ENCODE assay signal across 8 cellular contexts in the genomic region with DNA sequence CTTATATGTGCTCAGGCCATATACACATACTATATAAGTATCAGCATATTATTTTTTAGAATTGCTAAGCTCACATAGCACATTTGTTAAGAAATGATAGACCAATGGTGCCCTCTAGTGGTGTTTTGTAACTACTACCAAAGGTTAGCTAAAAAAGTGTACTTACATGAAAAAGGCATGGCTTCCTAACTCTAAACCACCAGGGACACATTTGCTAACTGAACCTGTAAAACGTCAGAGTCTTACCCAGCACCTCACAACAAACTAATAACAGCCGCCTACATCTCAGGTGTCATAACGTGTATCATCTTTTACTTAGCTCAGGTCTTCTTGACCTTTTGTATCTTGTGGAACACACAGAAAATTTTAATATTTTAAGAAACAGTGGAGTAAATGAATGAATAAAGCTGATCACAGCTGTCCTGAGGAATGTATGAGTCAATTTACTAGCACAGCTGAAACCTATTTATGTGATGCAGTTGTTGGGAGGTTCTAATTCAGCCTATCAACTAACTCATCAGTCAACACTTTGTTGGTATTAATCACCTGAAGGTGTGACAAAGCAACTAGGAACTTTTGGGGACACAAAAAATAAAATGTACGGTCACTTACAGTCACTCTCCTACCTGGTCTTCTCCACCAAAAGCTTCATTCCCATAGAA.
DNase-seq lines count a peak whose midpoint lies in the region; ATAC-seq and TF ChIP-seq lines count a peak whose summit lies in the region.

No MANE protein-coding gene starts in this region.

- no peaks in the 10 kb centered on the region for H3K79me1 ChIP-seq in mesendoderm (ENCODE audit: low read length)

- BruUV-seq in A673 (replicated peaks; lab: Mats Ljungman, UMichigan) (no TSS peak), PC-3 (replicated peaks; lab: Mats Ljungman, UMichigan) (no TSS peak)

- H3K4me1 ChIP-seq in A673 (ENCODE audit: insufficient read depth, low read length, poor library complexity, severe bottlenecking) (peaks cover 18% of the 10 kb centered on the region), PC-3 (ENCODE audit: insufficient read depth, low read length) (no peaks in the 10 kb centered on the region), mesendoderm (ENCODE audit: control insufficient read depth, low read depth, low read length) (no peaks in the 10 kb centered on the region)

- H2BK120ac ChIP-seq in mesendoderm (ENCODE audit: low read depth, low read length): no peak overlapping the region

- intact Hi-C loops in A673 (cut with micrococcal nuclease; ENCODE audit: unreplicated experiment): loop anchor here (1.0 to 5.0 kb wide), 4 partner anchors 75 to 710 kb away; no protein-coding TSS in a partner anchor
- intact Hi-C loops in PC-3 (cut with micrococcal nuclease): loop anchor here (1.0 to 5.0 kb wide), 2 partner anchors 600 to 710 kb away; no protein-coding TSS in a partner anchor

- POLR2A ChIA-PET in A673 (lab: Charles Lee; ENCODE audit: low non-redundant PET): no interaction called here
- POLR2A ChIA-PET in PC-3 (lab: Charles Lee; ENCODE audit: unreplicated experiment): no interaction called here

- H3K79me2 ChIP-seq in PC-3 (ENCODE audit: low read length) (no peaks in the 10 kb centered on the region), mesendoderm (ENCODE audit: control insufficient read depth, insufficient read depth, low read length) (no peaks in the 10 kb centered on the region)

- no peak overlapping the region for H3K23ac ChIP-seq in mesendoderm (ENCODE audit: low read length)

- no peaks in the 10 kb centered on the region for H4K20me1 ChIP-seq in PC-3 (ENCODE audit: low read length)

- TF ChIP-seq CTCF in A673 (conservative IDR thresholded peaks at IDR 0.05; ENCODE audit: low read depth, low read length) (peak; percentile 73), GM12872 (IDR thresholded peaks at IDR 0.05; ENCODE audit: insufficient read depth, low read depth, low read length) (peak; percentile 51; the same call in 2 of the 3 replicates), HFF-Myc (IDR thresholded peaks at IDR 0.05; ENCODE audit: low read depth, low read length, missing control alignments) (peak; percentile 47), PC-3 (conservative IDR thresholded peaks at IDR 0.05; ENCODE audit: low read depth, low read length) (peak; percentile 69), coronary artery (IDR thresholded peaks at IDR 0.05) (peak; percentile 51)

- H3F3A ChIP-seq in PC-3 (ENCODE audit: low read length, unreplicated experiment): no peaks in the 10 kb centered on the region

- H2AFZ ChIP-seq in PC-3 (ENCODE audit: low read length): no peak overlapping the region

- CTCF ChIA-PET in A673 (lab: Charles Lee): interaction anchor here (0.7 to 1.3 kb wide), 8 partner anchors 60 to 710 kb away, joined by 3 to 37 read pairs (median 6); no protein-coding TSS in a partner anchor
- CTCF ChIA-PET in PC-3 (lab: Charles Lee): interaction anchor here (0.6 to 2.7 kb wide), 6 partner anchors 77 to 1063 kb away, joined by 3 to 33 read pairs (median 3); no protein-coding TSS in a partner anchor

- no CpG with 5 or more reads among the region's 4 CpGs for WGBS in mesendoderm (ENCODE audit: extremely low coverage, insufficient coverage, low lambda C conversion rate)

- H3K56ac ChIP-seq in mesendoderm (ENCODE audit: low read length): no peak overlapping the region

- H3K4me3 ChIP-seq in A673 (ENCODE audit: low read depth, low read length, poor library complexity, severe bottlenecking): no peak overlapping the region
- no peak overlapping the region for H3K4me3 ChIP-seq in HFF-Myc (replicated peaks; ENCODE audit: low read depth, low read length)
- H3K4me3 ChIP-seq in PC-3 (ENCODE audit: low read length): no peak overlapping the region
- H3K4me3 ChIP-seq in coronary artery: no peak overlapping the region
- no peak overlapping the region for H3K4me3 ChIP-seq in mesendoderm (ENCODE audit: low read length)

- H3K27ac ChIP-seq in A673 (ENCODE audit: low read depth, low read length, poor library complexity, severe bottlenecking): no peak overlapping the region
- no peak overlapping the region for H3K27ac ChIP-seq in PC-3 (ENCODE audit: low read length)
- no peak overlapping the region for H3K27ac ChIP-seq in coronary artery
- H3K27ac ChIP-seq in mesendoderm (ENCODE audit: low read depth, low read length): no peak overlapping the region

- no peak overlapping the region for H2BK15ac ChIP-seq in mesendoderm (replicated peaks; ENCODE audit: low read depth)

- H4K5ac ChIP-seq in mesendoderm (ENCODE audit: low read length): no peak overlapping the region

- H3K9ac ChIP-seq in PC-3 (ENCODE audit: low read length): no peak overlapping the region
- H3K9ac ChIP-seq in mesendoderm (ENCODE audit: low read length): no peak overlapping the region

- H3K36me3 ChIP-seq in A673 (ENCODE audit: insufficient read depth, low read length, poor library complexity, severe bottlenecking) (no peaks in the 10 kb centered on the region), PC-3 (ENCODE audit: low read depth, low read length) (no peaks in the 10 kb centered on the region), mesendoderm (ENCODE audit: control insufficient read depth, insufficient read depth, low read length) (no peaks in the 10 kb centered on the region)

- H2AK5ac ChIP-seq in mesendoderm (ENCODE audit: low read length): no peak overlapping the region

- no peak overlapping the region for H3K18ac ChIP-seq in mesendoderm (ENCODE audit: low read length)

- DNase-seq in A673 (ENCODE audit: low spot score) (peak; percentile 87), HFF-Myc (ENCODE audit: extremely low read depth, low read depth) (peak; percentile 83), M059J (ENCODE audit: low read depth) (peak; percentile 75), PC-3 (peak; percentile 78), coronary artery (ENCODE audit: low spot score) (no peak), mesendoderm (peak; percentile 86), ureter (ENCODE audit: low spot score) (no peak)

- H4K8ac ChIP-seq in mesendoderm (ENCODE audit: low read depth, low read length): no peak overlapping the region

- peak; percentile 74 for ATAC-seq in PC-3

- no peak overlapping the region for H3K4ac ChIP-seq in mesendoderm (ENCODE audit: low read depth, low read length)

- H3K4me2 ChIP-seq in PC-3 (ENCODE audit: low read length) (no peak overlapping the region), mesendoderm (ENCODE audit: low read length) (no peak overlapping the region)

- H3K9me3 ChIP-seq in A673 (ENCODE audit: low read depth, low read length, poor library complexity, severe bottlenecking): no peaks in the 10 kb centered on the region
- no peaks in the 10 kb centered on the region for H3K9me3 ChIP-seq in PC-3 (ENCODE audit: low read length)

- no peak overlapping the region for H2BK5ac ChIP-seq in mesendoderm (ENCODE audit: low read length)

- no peaks in the 10 kb centered on the region for H3K9me2 ChIP-seq in PC-3 (replicated peaks; ENCODE audit: low read length)

- H3K27me3 ChIP-seq in A673 (replicated peaks; ENCODE audit: insufficient read depth, low read depth, low read length, poor library complexity) (no peaks in the 10 kb centered on the region), PC-3 (ENCODE audit: low read length) (0 out of 2 replicates have a peak, but pooled peaks cover 5% of the 10 kb centered on the region), mesendoderm (ENCODE audit: insufficient read depth, low read length, poor library complexity) (no peaks in the 10 kb centered on the region)

Comparison
In these comparisons a context has a peak if more than half of its experiments do, and no peak if none do; other contexts are left out.
1. DNase-seq: peak in A673 (single experiment), HFF-Myc (single experiment), M059J (single experiment), PC-3 (single experiment) and mesendoderm (single experiment); none in coronary artery (single experiment) and ureter (single experiment).
2. Peak in every context shown above with its lines, with median percentiles within 50 percentile points of each other: CTCF ChIP-seq.